Comparison of ENCODE assay signal across 1 cellular context in the genomic region with DNA sequence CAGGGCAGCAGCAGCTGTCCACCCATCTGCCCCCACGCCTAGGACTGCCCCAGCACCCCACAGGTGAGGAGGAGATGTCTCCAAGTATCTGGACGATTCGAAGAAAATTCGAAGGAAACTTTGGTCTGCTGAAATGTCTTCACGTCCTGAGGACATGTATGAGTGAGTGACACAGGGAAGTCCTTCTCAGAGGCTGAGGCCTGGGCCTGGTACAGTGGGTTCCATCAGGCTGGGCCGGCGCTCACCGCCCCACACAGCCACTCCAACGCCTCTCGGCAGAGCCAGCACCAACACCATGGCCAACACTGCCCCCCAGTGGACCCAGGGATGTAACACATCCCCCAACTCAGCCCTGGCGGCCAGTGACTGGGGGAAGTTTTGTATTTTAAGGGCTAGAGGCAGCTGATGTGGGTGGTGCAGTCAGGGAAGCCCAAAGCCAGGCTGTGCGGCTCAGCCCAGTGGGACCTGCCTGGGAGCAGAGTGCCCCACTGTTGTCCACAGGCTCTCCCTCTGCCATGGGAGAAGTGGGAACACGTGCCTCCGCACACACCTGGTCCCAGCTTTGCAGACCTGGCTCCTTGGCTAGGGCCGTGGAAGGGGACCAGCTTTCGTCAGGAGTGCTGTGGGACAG.
TF ChIP-seq lines count a peak whose summit lies in the region.

No MANE protein-coding gene starts in this region.

TF ChIP-seq in HepG2, 621 proteins besides CTCF, POLR2A, EP300 and RAD21 (continued from another document and continues in another):
- TF ChIP-seq, protein P1, sequence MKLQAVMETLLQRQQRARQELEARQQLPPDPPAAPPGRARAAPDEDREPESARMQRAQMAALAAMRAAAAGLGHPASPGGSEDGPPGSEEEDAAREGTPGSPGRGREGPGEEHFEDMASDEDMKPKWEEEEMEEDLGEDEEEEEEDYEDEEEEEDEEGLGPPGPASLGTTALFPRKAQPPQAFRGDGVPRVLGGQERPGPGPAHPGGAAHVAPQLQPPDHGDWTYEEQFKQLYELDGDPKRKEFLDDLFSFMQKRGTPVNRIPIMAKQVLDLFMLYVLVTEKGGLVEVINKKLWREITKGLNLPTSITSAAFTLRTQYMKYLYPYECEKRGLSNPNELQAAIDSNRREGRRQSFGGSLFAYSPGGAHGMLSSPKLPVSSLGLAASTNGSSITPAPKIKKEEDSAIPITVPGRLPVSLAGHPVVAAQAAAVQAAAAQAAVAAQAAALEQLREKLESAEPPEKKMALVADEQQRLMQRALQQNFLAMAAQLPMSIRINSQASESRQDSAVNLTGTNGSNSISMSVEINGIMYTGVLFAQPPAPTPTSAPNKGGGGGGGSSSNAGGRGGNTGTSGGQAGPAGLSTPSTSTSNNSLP (IDR thresholded peaks at IDR 0.05; ENCODE audit: low read depth, low read length) = no peak
- TF ChIP-seq ZFP36L1 (CRISPR knock-in tag; IDR thresholded peaks at IDR 0.05) (no peak), HOXA5 (CRISPR knock-in tag; IDR thresholded peaks at IDR 0.05) (no peak), NFYC (CRISPR knock-in tag; IDR thresholded peaks at IDR 0.05) (0 out of 2 replicates have a peak, but pooled peaks have one; percentile 21), ZNF776 (CRISPR knock-in tag; IDR thresholded peaks at IDR 0.05) (no peak; the same call in 1 of the 2 replicates), TEAD3 (CRISPR knock-in tag; optimal IDR thresholded peaks at IDR 0.05; ENCODE audit: borderline replicate concordance) (peak; percentile 10), MTF1 (CRISPR knock-in tag; IDR thresholded peaks at IDR 0.05) (no peak), ZNF44 (CRISPR knock-in tag; IDR thresholded peaks at IDR 0.05) (no peak), SRSF9 (IDR thresholded peaks at IDR 0.05; ENCODE audit: borderline replicate concordance, insufficient read depth, low read depth, low read length, poor library complexity, severe bottlenecking) (no peak), ZNF253 (CRISPR knock-in tag; IDR thresholded peaks at IDR 0.05; ENCODE audit: borderline replicate concordance) (no peak), ZNF3 (CRISPR knock-in tag; IDR thresholded peaks at IDR 0.05) (no peak), HOXD1 (CRISPR knock-in tag; IDR thresholded peaks at IDR 0.05) (0 out of 2 replicates have a peak, but pooled peaks have one; percentile 57), HIVEP1 (CRISPR knock-in tag; IDR thresholded peaks at IDR 0.05) (no peak; the same call in 1 of the 2 replicates), BCL6 (CRISPR knock-in tag; IDR thresholded peaks at IDR 0.05) (peak; percentile 28; the same call in 1 of the 2 replicates), ZNF772 (CRISPR knock-in tag; IDR thresholded peaks at IDR 0.05) (0 out of 2 replicates have a peak, but pooled peaks have one; percentile 64), ARNTL (CRISPR knock-in tag; IDR thresholded peaks at IDR 0.05) (0 out of 2 replicates have a peak, but pooled peaks have one; percentile 23), CBFB (CRISPR knock-in tag; IDR thresholded peaks at IDR 0.05) (no peak), ZNF326 (CRISPR knock-in tag; IDR thresholded peaks at IDR 0.05; ENCODE audit: borderline replicate concordance) (no peak), ZBTB38 (CRISPR knock-in tag; IDR thresholded peaks at IDR 0.05) (peak; percentile 89), FOSL2 (CRISPR knock-in tag; IDR thresholded peaks at IDR 0.05) (0 out of 2 replicates have a peak, but pooled peaks have one; percentile 28), NR1H2 (CRISPR knock-in tag; IDR thresholded peaks at IDR 0.05; ENCODE audit: borderline replicate concordance, low read depth) (no peak), KDM4B (CRISPR knock-in tag; IDR thresholded peaks at IDR 0.05) (0 out of 2 replicates have a peak, but pooled peaks have one; percentile 51), SKI (IDR thresholded peaks at IDR 0.05; ENCODE audit: partially characterized antibody) (no peak), ZSCAN31 (CRISPR knock-in tag; IDR thresholded peaks at IDR 0.05; ENCODE audit: low read depth) (0 out of 2 replicates have a peak, but pooled peaks have one; percentile 55), ZMAT3 (CRISPR knock-in tag; conservative IDR thresholded peaks at IDR 0.05) (no peak), NR3C1 (CRISPR knock-in tag; IDR thresholded peaks at IDR 0.05) (no peak), AGO2 (optimal IDR thresholded peaks at IDR 0.05; ENCODE audit: low read depth, low read length) (peak; percentile 46), HHEX (CRISPR knock-in tag; IDR thresholded peaks at IDR 0.05) (no peak)
- TF ChIP-seq, protein P2, sequence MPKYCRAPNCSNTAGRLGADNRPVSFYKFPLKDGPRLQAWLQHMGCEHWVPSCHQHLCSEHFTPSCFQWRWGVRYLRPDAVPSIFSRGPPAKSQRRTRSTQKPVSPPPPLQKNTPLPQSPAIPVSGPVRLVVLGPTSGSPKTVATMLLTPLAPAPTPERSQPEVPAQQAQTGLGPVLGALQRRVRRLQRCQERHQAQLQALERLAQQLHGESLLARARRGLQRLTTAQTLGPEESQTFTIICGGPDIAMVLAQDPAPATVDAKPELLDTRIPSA (CRISPR knock-in tag; IDR thresholded peaks at IDR 0.05; ENCODE audit: borderline replicate concordance) = no peak
- TF ChIP-seq, protein P3, sequence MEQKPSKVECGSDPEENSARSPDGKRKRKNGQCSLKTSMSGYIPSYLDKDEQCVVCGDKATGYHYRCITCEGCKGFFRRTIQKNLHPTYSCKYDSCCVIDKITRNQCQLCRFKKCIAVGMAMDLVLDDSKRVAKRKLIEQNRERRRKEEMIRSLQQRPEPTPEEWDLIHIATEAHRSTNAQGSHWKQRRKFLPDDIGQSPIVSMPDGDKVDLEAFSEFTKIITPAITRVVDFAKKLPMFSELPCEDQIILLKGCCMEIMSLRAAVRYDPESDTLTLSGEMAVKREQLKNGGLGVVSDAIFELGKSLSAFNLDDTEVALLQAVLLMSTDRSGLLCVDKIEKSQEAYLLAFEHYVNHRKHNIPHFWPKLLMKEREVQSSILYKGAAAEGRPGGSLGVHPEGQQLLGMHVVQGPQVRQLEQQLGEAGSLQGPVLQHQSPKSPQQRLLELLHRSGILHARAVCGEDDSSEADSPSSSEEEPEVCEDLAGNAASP (CRISPR knock-in tag; IDR thresholded peaks at IDR 0.05; ENCODE audit: borderline replicate concordance) = peak; percentile 73; the same call in 1 of the 2 replicates
- TF ChIP-seq, protein P4, sequence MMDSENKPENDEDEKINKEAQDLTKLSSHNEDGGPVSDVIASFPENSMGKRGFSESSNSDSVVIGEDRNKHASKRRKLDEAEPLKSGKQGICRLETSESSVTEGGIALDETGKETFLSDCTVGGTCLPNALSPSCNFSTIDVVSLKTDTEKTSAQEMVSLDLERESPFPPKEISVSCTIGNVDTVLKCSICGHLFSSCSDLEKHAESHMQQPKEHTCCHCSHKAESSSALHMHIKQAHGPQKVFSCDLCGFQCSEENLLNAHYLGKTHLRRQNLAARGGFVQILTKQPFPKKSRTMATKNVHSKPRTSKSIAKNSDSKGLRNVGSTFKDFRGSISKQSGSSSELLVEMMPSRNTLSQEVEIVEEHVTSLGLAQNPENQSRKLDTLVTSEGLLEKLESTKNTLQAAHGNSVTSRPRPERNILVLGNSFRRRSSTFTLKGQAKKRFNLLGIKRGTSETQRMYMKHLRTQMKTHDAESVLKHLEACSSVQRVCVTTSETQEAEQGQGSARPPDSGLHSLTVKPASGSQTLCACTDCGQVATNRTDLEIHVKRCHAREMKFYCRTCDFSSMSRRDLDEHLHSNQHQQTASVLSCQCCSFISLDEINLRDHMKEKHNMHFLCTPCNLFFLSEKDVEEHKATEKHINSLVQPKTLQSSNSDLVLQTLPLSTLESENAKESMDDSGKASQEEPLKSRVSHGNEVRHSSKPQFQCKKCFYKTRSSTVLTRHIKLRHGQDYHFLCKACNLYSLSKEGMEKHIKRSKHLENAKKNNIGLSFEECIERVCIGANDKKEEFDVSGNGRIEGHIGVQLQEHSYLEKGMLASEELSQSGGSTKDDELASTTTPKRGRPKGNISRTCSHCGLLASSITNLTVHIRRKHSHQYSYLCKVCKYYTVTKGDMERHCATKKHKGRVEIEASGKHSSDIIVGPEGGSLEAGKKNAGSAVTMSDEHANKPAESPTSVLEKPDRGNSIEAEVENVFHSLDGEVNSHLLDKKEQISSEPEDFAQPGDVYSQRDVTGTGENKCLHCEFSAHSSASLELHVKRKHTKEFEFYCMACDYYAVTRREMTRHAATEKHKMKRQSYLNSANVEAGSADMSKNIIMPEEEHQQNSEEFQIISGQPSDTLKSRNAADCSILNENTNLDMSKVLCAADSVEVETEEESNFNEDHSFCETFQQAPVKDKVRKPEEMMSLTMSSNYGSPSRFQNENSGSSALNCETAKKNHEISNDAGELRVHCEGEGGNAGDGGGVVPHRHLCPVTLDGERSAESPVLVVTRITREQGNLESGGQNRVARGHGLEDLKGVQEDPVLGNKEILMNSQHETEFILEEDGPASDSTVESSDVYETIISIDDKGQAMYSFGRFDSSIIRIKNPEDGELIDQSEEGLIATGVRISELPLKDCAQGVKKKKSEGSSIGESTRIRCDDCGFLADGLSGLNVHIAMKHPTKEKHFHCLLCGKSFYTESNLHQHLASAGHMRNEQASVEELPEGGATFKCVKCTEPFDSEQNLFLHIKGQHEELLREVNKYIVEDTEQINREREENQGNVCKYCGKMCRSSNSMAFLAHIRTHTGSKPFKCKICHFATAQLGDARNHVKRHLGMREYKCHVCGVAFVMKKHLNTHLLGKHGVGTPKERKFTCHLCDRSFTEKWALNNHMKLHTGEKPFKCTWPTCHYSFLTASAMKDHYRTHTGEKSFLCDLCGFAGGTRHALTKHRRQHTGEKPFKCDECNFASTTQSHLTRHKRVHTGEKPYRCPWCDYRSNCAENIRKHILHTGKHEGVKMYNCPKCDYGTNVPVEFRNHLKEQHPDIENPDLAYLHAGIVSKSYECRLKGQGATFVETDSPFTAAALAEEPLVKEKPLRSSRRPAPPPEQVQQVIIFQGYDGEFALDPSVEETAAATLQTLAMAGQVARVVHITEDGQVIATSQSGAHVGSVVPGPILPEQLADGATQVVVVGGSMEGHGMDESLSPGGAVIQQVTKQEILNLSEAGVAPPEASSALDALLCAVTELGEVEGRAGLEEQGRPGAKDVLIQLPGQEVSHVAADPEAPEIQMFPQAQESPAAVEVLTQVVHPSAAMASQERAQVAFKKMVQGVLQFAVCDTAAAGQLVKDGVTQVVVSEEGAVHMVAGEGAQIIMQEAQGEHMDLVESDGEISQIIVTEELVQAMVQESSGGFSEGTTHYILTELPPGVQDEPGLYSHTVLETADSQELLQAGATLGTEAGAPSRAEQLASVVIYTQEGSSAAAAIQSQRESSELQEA (CRISPR knock-in tag; IDR thresholded peaks at IDR 0.05; ENCODE audit: not compliant biosample characterization) = no peak
- TF ChIP-seq, protein P5, sequence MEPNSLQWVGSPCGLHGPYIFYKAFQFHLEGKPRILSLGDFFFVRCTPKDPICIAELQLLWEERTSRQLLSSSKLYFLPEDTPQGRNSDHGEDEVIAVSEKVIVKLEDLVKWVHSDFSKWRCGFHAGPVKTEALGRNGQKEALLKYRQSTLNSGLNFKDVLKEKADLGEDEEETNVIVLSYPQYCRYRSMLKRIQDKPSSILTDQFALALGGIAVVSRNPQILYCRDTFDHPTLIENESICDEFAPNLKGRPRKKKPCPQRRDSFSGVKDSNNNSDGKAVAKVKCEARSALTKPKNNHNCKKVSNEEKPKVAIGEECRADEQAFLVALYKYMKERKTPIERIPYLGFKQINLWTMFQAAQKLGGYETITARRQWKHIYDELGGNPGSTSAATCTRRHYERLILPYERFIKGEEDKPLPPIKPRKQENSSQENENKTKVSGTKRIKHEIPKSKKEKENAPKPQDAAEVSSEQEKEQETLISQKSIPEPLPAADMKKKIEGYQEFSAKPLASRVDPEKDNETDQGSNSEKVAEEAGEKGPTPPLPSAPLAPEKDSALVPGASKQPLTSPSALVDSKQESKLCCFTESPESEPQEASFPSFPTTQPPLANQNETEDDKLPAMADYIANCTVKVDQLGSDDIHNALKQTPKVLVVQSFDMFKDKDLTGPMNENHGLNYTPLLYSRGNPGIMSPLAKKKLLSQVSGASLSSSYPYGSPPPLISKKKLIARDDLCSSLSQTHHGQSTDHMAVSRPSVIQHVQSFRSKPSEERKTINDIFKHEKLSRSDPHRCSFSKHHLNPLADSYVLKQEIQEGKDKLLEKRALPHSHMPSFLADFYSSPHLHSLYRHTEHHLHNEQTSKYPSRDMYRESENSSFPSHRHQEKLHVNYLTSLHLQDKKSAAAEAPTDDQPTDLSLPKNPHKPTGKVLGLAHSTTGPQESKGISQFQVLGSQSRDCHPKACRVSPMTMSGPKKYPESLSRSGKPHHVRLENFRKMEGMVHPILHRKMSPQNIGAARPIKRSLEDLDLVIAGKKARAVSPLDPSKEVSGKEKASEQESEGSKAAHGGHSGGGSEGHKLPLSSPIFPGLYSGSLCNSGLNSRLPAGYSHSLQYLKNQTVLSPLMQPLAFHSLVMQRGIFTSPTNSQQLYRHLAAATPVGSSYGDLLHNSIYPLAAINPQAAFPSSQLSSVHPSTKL (CRISPR knock-in tag; IDR thresholded peaks at IDR 0.05) = peak; percentile 51
- TF ChIP-seq, protein P6, sequence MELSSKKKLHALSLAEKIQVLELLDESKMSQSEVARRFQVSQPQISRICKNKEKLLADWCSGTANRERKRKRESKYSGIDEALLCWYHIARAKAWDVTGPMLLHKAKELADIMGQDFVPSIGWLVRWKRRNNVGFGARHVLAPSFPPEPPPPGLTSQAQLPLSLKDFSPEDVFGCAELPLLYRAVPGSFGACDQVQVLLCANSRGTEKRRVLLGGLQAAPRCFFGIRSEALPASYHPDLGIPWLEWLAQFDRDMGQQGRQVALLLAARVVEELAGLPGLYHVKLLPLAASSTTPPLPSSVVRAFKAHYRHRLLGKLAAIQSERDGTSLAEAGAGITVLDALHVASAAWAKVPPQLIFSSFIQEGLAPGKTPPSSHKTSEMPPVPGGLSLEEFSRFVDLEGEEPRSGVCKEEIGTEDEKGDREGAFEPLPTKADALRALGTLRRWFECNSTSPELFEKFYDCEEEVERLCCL (CRISPR knock-in tag; IDR thresholded peaks at IDR 0.05; ENCODE audit: borderline replicate concordance) = no peak
- TF ChIP-seq, protein P7, sequence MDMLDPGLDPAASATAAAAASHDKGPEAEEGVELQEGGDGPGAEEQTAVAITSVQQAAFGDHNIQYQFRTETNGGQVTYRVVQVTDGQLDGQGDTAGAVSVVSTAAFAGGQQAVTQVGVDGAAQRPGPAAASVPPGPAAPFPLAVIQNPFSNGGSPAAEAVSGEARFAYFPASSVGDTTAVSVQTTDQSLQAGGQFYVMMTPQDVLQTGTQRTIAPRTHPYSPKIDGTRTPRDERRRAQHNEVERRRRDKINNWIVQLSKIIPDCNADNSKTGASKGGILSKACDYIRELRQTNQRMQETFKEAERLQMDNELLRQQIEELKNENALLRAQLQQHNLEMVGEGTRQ (IDR thresholded peaks at IDR 0.05; ENCODE audit: low read depth, low read length) = no peak
- TF ChIP-seq, protein P7 (CRISPR knock-in tag; IDR thresholded peaks at IDR 0.05; ENCODE audit: borderline replicate concordance) = no peak
- TF ChIP-seq, protein P8, sequence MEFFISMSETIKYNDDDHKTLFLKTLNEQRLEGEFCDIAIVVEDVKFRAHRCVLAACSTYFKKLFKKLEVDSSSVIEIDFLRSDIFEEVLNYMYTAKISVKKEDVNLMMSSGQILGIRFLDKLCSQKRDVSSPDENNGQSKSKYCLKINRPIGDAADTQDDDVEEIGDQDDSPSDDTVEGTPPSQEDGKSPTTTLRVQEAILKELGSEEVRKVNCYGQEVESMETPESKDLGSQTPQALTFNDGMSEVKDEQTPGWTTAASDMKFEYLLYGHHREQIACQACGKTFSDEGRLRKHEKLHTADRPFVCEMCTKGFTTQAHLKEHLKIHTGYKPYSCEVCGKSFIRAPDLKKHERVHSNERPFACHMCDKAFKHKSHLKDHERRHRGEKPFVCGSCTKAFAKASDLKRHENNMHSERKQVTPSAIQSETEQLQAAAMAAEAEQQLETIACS (CRISPR knock-in tag; IDR thresholded peaks at IDR 0.05) = no peak
